In genomic region chr14:92794547-92794941, GRCh38 we compare ENCODE assay signal across 8 cellular contexts. TPM values are rescaled to one million over a fixed set of nuclear protein-coding genes. Genes with fewer than 3 reads are reported as not detected.
DNase-seq lines count a peak whose midpoint lies in the region; ATAC-seq and TF ChIP-seq lines count a peak whose summit lies in the region.

No MANE protein-coding gene starts in this region.

- TF ChIP-seq CTCF in brain microvascular endothelial cell (IDR thresholded peaks at IDR 0.05; ENCODE audit: low read depth, low read length, missing control alignments) (no peak), tibial artery (IDR thresholded peaks at IDR 0.05) (no peak)

- intact Hi-C loops in tibial artery (cut with DNase I; ENCODE audit: low total_unique reads), result loop anchor here (5.0 kb wide), 1 partner anchor 42 kb away; no protein-coding TSS in a partner anchor

- H3K36me3 ChIP-seq in brain microvascular endothelial cell (replicated peaks) (peaks cover 14% of the 10 kb centered on the region), tibial artery (peaks cover 16 to 24% (median 17%) of the 10 kb centered on the region in 3 donors)

- H3K4me1 ChIP-seq in tibial artery, result peaks cover 0 to 23% (median 10%) of the 10 kb centered on the region in 4 donors

- H3K27ac ChIP-seq in brain microvascular endothelial cell, result peak overlapping the region; percentile 90
- peak overlapping the region; percentile 89 to 96 for H3K27ac ChIP-seq in tibial artery

- in situ Hi-C loops in brain microvascular endothelial cell (cut with HindIII; ENCODE audit: low pct_ligation_motif_present, low sequenced_read_pairs), result no loop called here

- ATAC-seq in GM19035 (IDR thresholded peaks at IDR 0.05; ENCODE audit: unreplicated experiment) (peak; percentile 13), left lobe of liver (peak; percentile 6), GM18870 (IDR thresholded peaks at IDR 0.05; ENCODE audit: unreplicated experiment) (no peak)

- peaks cover 0 to 8% (median 0%) of the 10 kb centered on the region in 3 donors for H3K9me3 ChIP-seq in tibial artery

- H3K27me3 ChIP-seq in brain microvascular endothelial cell (replicated peaks) (no peaks in the 10 kb centered on the region), tibial artery (no peaks in the 10 kb centered on the region)

- H3K4me3 ChIP-seq in brain microvascular endothelial cell (ENCODE audit: low read depth, low read length) (peak overlapping the region; percentile 99), tibial artery (peak overlapping the region; percentile 84 to 96)

- DNase-seq in M059J (ENCODE audit: low read depth) (peak; percentile 11), brain microvascular endothelial cell (no peak), left lobe of liver (ENCODE audit: low spot score) (no peak), tibial artery (no peak), SHP77 (lab: John Stamatoyannopoulos, UW) (no peak)
- DNase-seq in stimulated activated naive CD4-positive, alpha-beta T cell treated with Interleukin-2 at 50 U/mL for 16 hours (lab: John Stamatoyannopoulos, UW), result no peak

RNA-seq across cellular contexts. Expression of gene GOLGA5, which starts 0.4 kb away (rescaled TPM):
- 36.6 and 36.7 TPM in 2 replicates for total RNA-seq in M059J (2014; rRNA removed; shearing (Covaris generic))
- total RNA-seq in left lobe of liver, result 20.9 TPM

RNA-seq across cellular contexts. Expression of gene LGMN, which starts 46.1 kb away (rescaled TPM):
- 56.7 and 62.0 TPM in 2 replicates for total RNA-seq in M059J (2014; rRNA removed; shearing (Covaris generic))
- 47.0 TPM for total RNA-seq in left lobe of liver
